ENCODE assay signal across 1 cellular context in the genomic region with DNA sequence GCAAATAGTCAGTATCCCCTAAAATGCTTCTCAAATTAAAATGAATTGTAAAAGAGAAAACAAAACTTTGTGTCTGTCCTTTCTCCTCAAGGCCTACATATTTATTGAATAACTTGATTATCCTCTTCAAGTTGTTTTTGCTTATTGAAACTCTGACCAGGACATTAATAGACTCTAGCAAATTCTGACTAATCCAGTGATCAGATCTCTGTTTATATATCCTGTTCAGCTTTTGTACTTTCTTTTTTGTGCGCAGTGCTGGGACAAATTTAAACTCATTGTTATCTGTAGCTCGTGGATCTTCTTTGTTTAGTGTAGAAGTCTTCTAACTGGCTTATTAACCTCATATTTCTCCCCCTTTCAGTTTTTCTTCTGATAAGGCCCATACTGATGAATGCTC.
TF ChIP-seq lines count a peak whose summit lies in the region.

No MANE protein-coding gene starts in this region.

TF ChIP-seq in endothelial cell of umbilical vein, 7 proteins besides CTCF, POLR2A, EP300 and RAD21:
- TF ChIP-seq, protein P1, sequence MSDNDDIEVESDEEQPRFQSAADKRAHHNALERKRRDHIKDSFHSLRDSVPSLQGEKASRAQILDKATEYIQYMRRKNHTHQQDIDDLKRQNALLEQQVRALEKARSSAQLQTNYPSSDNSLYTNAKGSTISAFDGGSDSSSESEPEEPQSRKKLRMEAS (IDR thresholded peaks at IDR 0.05; ENCODE audit: insufficient read depth, insufficient read length): no peak
- TF ChIP-seq MYC (IDR thresholded peaks at IDR 0.05; ENCODE audit: low read depth, low read length) (no peak), POLR2AphosphoS5 (IDR thresholded peaks at IDR 0.05; ENCODE audit: insufficient read depth, low read depth, low read length) (no peak), JUN (IDR thresholded peaks at IDR 0.05; ENCODE audit: borderline replicate concordance, insufficient read depth, insufficient read length, low read depth) (no peak), FOS (IDR thresholded peaks at IDR 0.05; ENCODE audit: borderline replicate concordance, insufficient read depth, low read length) (no peak), GATA2 (IDR thresholded peaks at IDR 0.05; ENCODE audit: insufficient read depth, insufficient read length, low read depth, low read length) (no peak), EZH2 (IDR thresholded peaks at IDR 0.05; ENCODE audit: borderline replicate concordance, low read depth, low read length, severe bottlenecking) (no peak)
TF ChIP-seq in endothelial cell of umbilical vein: peak in this region for 0.
